In genomic region chr22:17778412-17778976, GRCh38 we compare ENCODE assay signal across 2 cellular contexts.
TF ChIP-seq lines count a peak whose summit lies in the region.

No MANE protein-coding gene starts in this region.

TF ChIP-seq in H1, 55 proteins besides CTCF, POLR2A, EP300 and RAD21:
- TF ChIP-seq YY1 (IDR thresholded peaks at IDR 0.05; ENCODE audit: low read depth, low read length) (no peak), GTF2F1 (IDR thresholded peaks at IDR 0.05; ENCODE audit: borderline replicate concordance, low read depth, low read length) (no peak), EZH2 (IDR thresholded peaks at IDR 0.05; ENCODE audit: low read depth, low read length, severe bottlenecking) (no peak), FOSL1 (IDR thresholded peaks at IDR 0.05; ENCODE audit: insufficient read depth, low read depth, low read length) (no peak), RXRA (IDR thresholded peaks at IDR 0.05; ENCODE audit: insufficient read depth, low read depth, low read length) (no peak), JUN (IDR thresholded peaks at IDR 0.05; ENCODE audit: low read depth, low read length) (no peak), JUND (IDR thresholded peaks at IDR 0.05; ENCODE audit: low read length) (no peak), BCL11A (IDR thresholded peaks at IDR 0.05; ENCODE audit: low read depth in 2 of 2, low read length in 2 of 2) (no peak), KDM4A (IDR thresholded peaks at IDR 0.05; ENCODE audit: low read depth, low read length, severe bottlenecking) (no peak), SIN3A (conservative IDR thresholded peaks at IDR 0.05 in 1 of 2, IDR thresholded peaks at IDR 0.05 in 1 of 2; ENCODE audit: low read depth in 1 of 2, low read length in 2 of 2) (no peak), SRF (IDR thresholded peaks at IDR 0.05; ENCODE audit: low read depth, low read length) (no peak)
TF ChIP-seq in H1: peak in this region for 0.

TF ChIP-seq in HEK293T, 16 proteins besides CTCF, POLR2A, EP300 and RAD21:
- no peak for TF ChIP-seq FOXA1 (IDR thresholded peaks at IDR 0.05)
- no peak for TF ChIP-seq SP1 (IDR thresholded peaks at IDR 0.05)
- no peak for TF ChIP-seq BHLHE40 (IDR thresholded peaks at IDR 0.05; ENCODE audit: borderline replicate concordance)
